8 cellular contexts compared by ENCODE assay signal in genomic region chr1:236282719-236283118, GRCh38. TPM values are rescaled to one million over a fixed set of nuclear protein-coding genes. Genes with fewer than 3 reads are reported as not detected.
DNase-seq lines count a peak whose midpoint lies in the region; ATAC-seq, FAIRE-seq and TF ChIP-seq lines count a peak whose summit lies in the region.

No MANE protein-coding gene starts in this region.

- intact Hi-C loops in pancreas (cut with DNase I) = no loop called here

- H3K9me3 ChIP-seq in NT2/D1 (ENCODE audit: insufficient read depth, low read length) = no peaks in the 10 kb centered on the region
- no peaks in the 10 kb centered on the region for H3K9me3 ChIP-seq in endodermal cell (ENCODE audit: control insufficient read depth, low read length)
- H3K9me3 ChIP-seq in pancreas = no peaks in the 10 kb centered on the region

- H3K4me1 Mint-ChIP-seq in endodermal cell = peaks cover 3% of the 10 kb centered on the region

- H3K27ac ChIP-seq in endodermal cell (ENCODE audit: low read depth, low read length) (no peak overlapping the region), pancreas (peak overlapping the region in 3 of 4 donors; percentile 89 to 94 (median 93))

- H3K4me1 ChIP-seq in NT2/D1 (ENCODE audit: insufficient read depth, insufficient read length) = no peaks in the 10 kb centered on the region
- peaks cover 10% of the 10 kb centered on the region for H3K4me1 ChIP-seq in endodermal cell (ENCODE audit: control insufficient read depth, insufficient read depth, low read length)
- peaks cover 3 to 33% (median 5%) of the 10 kb centered on the region in 3 donors for H3K4me1 ChIP-seq in pancreas

- H3K27me3 ChIP-seq in GM06990 (replicated peaks; ENCODE audit: control insufficient read depth, insufficient read depth, low read length) (no peaks in the 10 kb centered on the region), NT2/D1 (ENCODE audit: insufficient read depth, insufficient read length) (peaks cover 39% of the 10 kb centered on the region), endodermal cell (ENCODE audit: control insufficient read depth, insufficient read depth, low read length, poor library complexity, severe bottlenecking) (peaks cover 22% of the 10 kb centered on the region), pancreas (no peaks in the 10 kb centered on the region)

- no peak overlapping the region for H3K9ac ChIP-seq in NT2/D1 (ENCODE audit: insufficient read length, low read depth)
- no peak overlapping the region for H3K9ac ChIP-seq in endodermal cell (ENCODE audit: extremely low read depth, low read length, poor library complexity, severe bottlenecking)

- no peak for DNase-seq in GM06990 (ENCODE audit: extremely low read depth, insufficient read length)
- no peak for DNase-seq in NT2/D1 (ENCODE audit: low read depth, low spot score)
- no peak for DNase-seq in endodermal cell
- DNase-seq in pancreas = no peak
- no peak for DNase-seq in NCI-H82 treated with DMSO at 0.1 percent for 48 hours (lab: John Stamatoyannopoulos, UW; ENCODE audit: unreplicated experiment)
- DNase-seq in islet precursor cell = no peak
- no peak for DNase-seq in NCI-H2196 (lab: John Stamatoyannopoulos, UW; ENCODE audit: unreplicated experiment)

- TF ChIP-seq CTCF in GM06990 (IDR thresholded peaks at IDR 0.05; ENCODE audit: insufficient read depth, low read length, poor library complexity, severe bottlenecking) (no peak), endodermal cell (conservative IDR thresholded peaks at IDR 0.05) (no peak), pancreas (IDR thresholded peaks at IDR 0.05) (no peak)

- H3K36me3 Mint-ChIP-seq in endodermal cell (ENCODE audit: low read depth) = no peaks in the 10 kb centered on the region

- peak overlapping the region; percentile 78 for H3K4me3 Mint-ChIP-seq in endodermal cell

- 80% methylated on average over 2 of the region's 2 CpGs; no CpG with 5 or more reads in 1 of the 2 experiments for WGBS in endodermal cell (ENCODE audit: insufficient coverage in 1 of 2, insufficient read length in 1 of 2), 2 experiments
- 63 to 65% methylated on average over 2 of the region's 2 CpGs for WGBS in pancreas, 2 donors

- no peak for ATAC-seq in pancreas
- no peak for ATAC-seq in activated CD4-positive, CD25-positive, alpha-beta regulatory T cell treated with anti-CD3 and anti-CD28 coated beads, Interleukin-2, amount 50 U/mL, for 24 hours

- H3K36me3 ChIP-seq in GM06990 (ENCODE audit: control insufficient read depth, insufficient read depth, low read length) = no peaks in the 10 kb centered on the region
- H3K36me3 ChIP-seq in NT2/D1 (ENCODE audit: insufficient read depth, insufficient read length, low read length) = no peaks in the 10 kb centered on the region
- no peaks in the 10 kb centered on the region for H3K36me3 ChIP-seq in endodermal cell (ENCODE audit: control insufficient read depth, insufficient read depth, low read length)
- no peaks in the 10 kb centered on the region for H3K36me3 ChIP-seq in pancreas

- no peaks in the 10 kb centered on the region for H3K9me3 Mint-ChIP-seq in endodermal cell

- peak overlapping the region; percentile 86 for H3K4me3 ChIP-seq in GM06990 (replicated peaks; ENCODE audit: low read depth, low read length)
- peak overlapping the region; percentile 66 for H3K4me3 ChIP-seq in NT2/D1 (ENCODE audit: insufficient read length, low read depth)
- H3K4me3 ChIP-seq in endodermal cell (ENCODE audit: low read length) = peak overlapping the region; percentile 85
- peak overlapping the region in 2 of 4 donors; percentile 93 to 98 for H3K4me3 ChIP-seq in pancreas

- peaks cover 49% of the 10 kb centered on the region for H3K27me3 Mint-ChIP-seq in endodermal cell (ENCODE audit: insufficient read depth)

- no peak overlapping the region for H3K27ac Mint-ChIP-seq in endodermal cell

- FAIRE-seq in pancreas (lab: Jason Lieb, UNC) = no peak

RNA-seq across cellular contexts. Expression of gene ERO1B, which starts 1.0 kb away (rescaled TPM):
- 1 to 10 TPM; 4.9 to 5.6 TPM for total RNA-seq in endodermal cell
- 4.2 TPM for polyA plus RNA-seq in endodermal cell (2013, experiment 1 of 2)
- 4.5 TPM for polyA plus RNA-seq in endodermal cell (2013, experiment 2 of 2)
- 100 to 1,000 TPM in 3 of 6 donors, 10 to 100 TPM in 3; 94.9 to 153 (median 100) TPM for total RNA-seq in pancreas
- polyA plus RNA-seq in pancreas = 100 to 1,000 TPM in 1 of 2 donors, 10 to 100 TPM in 1; 84.5 to 225 TPM

Comparison
In these comparisons a context has a peak if more than half of its experiments do, and no peak if none do; other contexts are left out.
1. RNA of gene ERO1B, which starts 1.0 kb away (total RNA-seq): 94.9 to 153 TPM in pancreas; 4.9 to 5.6 TPM in endodermal cell; every median in the first group is over 10 times any median in the second.